Comparison of ENCODE assay signal across 4 cellular contexts in genomic region chr4:185531654-185532053, GRCh38. TPM values are rescaled to one million over a fixed set of nuclear protein-coding genes. Genes with fewer than 3 reads are reported as not detected.
"Had no signal": no experiment of that assay in that cellular context is flagged by ENCODE, and none has a peak within 500 bp of the region (broad histone marks: within the 10 kb centered on the region; RNA-seq: fewer than 3 reads in every experiment).

No MANE protein-coding gene starts in this region.

RNA-seq across cellular contexts. Expression of gene PDLIM3, which starts 3.7 kb away (rescaled TPM):
- total RNA-seq: activated CD4-positive, alpha-beta T cell treated with anti-CD3 and anti-CD28 coated beads, Interleukin-2, amount 10 ng/mL, durations not matched to agents 24 days and 14 days; activated CD8-positive, alpha-beta memory T cell treated with anti-CD3 and anti-CD28 coated beads, Interleukin-2, amount 10 ng/mL, durations not matched to agents 7 days and 5 days; activated T-helper 1 cell treated with anti-CD3 and anti-CD28 coated beads, Interleukin-12 subunit alpha, Interleukin-12 subunit beta, Interleukin-2, Interleukin-4 antibody, amounts not matched to agents 30 ng/mL and 10 ng/mL and 1 ng/mL, durations not matched to agents 14 hours and 24 hours and 36 hours; K562 had no signal
